In the genomic region with DNA sequence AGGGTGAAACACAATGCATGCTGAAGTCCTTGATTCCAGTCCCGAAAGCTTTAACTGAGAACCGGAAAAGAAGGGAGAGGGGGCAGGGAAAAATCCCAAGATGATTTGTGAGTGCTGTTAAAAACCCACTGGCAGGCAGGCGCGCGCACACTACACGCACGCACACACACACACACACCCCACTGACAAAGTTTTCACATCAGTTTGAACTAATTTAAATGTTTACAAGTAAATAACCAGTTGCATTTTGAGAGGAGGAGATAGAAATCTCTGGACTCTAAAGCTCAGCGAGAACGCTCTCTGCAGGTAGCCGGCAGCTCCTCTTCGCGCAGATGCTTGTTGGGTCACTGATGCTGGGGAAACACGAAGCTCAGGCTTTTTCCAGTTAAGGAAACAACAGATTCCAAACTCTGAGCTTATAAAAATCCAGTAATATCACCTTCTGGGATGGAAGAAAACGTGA, we compare ENCODE assay signal across 14 cellular contexts.
DNase-seq lines count a peak whose midpoint lies in the region; ATAC-seq and TF ChIP-seq lines count a peak whose summit lies in the region.
"Had no signal": no experiment of that assay in that cellular context is flagged by ENCODE, and none has a peak within 500 bp of the region (broad histone marks: within the 10 kb centered on the region; RNA-seq: fewer than 3 reads in every experiment).

No MANE protein-coding gene starts in this region.

- TF ChIP-seq CTCF in astrocyte of the spinal cord (IDR thresholded peaks at IDR 0.05; ENCODE audit: low read depth, low read length), result no peak

- ATAC-seq in HG03342 (IDR thresholded peaks at IDR 0.05; ENCODE audit: unreplicated experiment), result no peak
- ATAC-seq in GM21529 (IDR thresholded peaks at IDR 0.05; ENCODE audit: unreplicated experiment), result no peak

- H3K4me3 ChIP-seq in astrocyte of the spinal cord (ENCODE audit: low read depth, low read length), result peak overlapping the region; percentile 19
- H3K4me3 ChIP-seq: thyroid gland had no signal

- DNase-seq in NCI-H2081 (lab: John Stamatoyannopoulos, UW), result peak; percentile 4 to 36
- DNase-seq in NCI-H2081 treated with DMSO at 0.1 percent for 48 hours (lab: John Stamatoyannopoulos, UW), result no peak
- no peak for DNase-seq in astrocyte of the spinal cord (ENCODE audit: low read depth, low spot score)
- peak; percentile 71 for DNase-seq in inferior parietal cortex (ENCODE audit: extremely low spot score)
- peak; percentile 79 for DNase-seq in superior temporal gyrus (ENCODE audit: extremely low spot score)
- no peak for DNase-seq in GM19238 (ENCODE audit: insufficient read length, low spot score)
- DNase-seq: 8988T, amniotic stem cell, Calu3, Kasumi-1, NCI-H2171, thyroid gland had no signal

- in situ Hi-C loops in astrocyte of the spinal cord (cut with HindIII; ENCODE audit: low sequenced_read_pairs), result no loop called here

Comparison
In these comparisons a context has a peak if more than half of its experiments do, and no peak if none do; other contexts are left out.
1. DNase-seq: peak in NCI-H2081 (2 of 2), inferior parietal cortex (single experiment) and superior temporal gyrus (single experiment); none in NCI-H2081 treated with DMSO at 0.1 percent for 48 hours (single experiment), astrocyte of the spinal cord (single experiment) and GM19238 (single experiment).